12 cellular contexts compared by ENCODE assay signal in genomic region chr3:58074126-58074715, GRCh38.
A peak's percentile ranks its signal among the peaks of the same experiment; 100 is the strongest.
DNase-seq lines count a peak whose midpoint lies in the region; ATAC-seq and TF ChIP-seq lines count a peak whose summit lies in the region.
"Had no signal": no experiment of that assay in that cellular context is flagged by ENCODE, and none has a peak within 500 bp of the region (broad histone marks: within the 10 kb centered on the region; RNA-seq: fewer than 3 reads in every experiment).

No MANE protein-coding gene starts in this region.

- H3K27ac Mint-ChIP-seq in activated CD4-positive, alpha-beta T cell treated with anti-CD3 and anti-CD28 coated beads, Interleukin-2, amount 10 ng/mL, durations not matched to agents 24 days and 14 days = peak overlapping the region; percentile 1
- peak overlapping the region; percentile 14 for H3K27ac Mint-ChIP-seq in activated T-helper 1 cell treated with anti-CD3 and anti-CD28 coated beads, Interleukin-12 subunit alpha, Interleukin-12 subunit beta, Interleukin-2, Interleukin-4 antibody, amounts not matched to agents 30 ng/mL and 10 ng/mL and 1 ng/mL, durations not matched to agents 14 hours and 24 hours and 36 hours
- H3K27ac Mint-ChIP-seq: immature natural killer cell had no signal

- DNase-seq in activated CD4-positive, alpha-beta T cell treated with anti-CD3 and anti-CD28 coated beads, Interleukin-2, amount 10 ng/mL, durations not matched to agents 24 days and 14 days = no peak
- DNase-seq in activated CD4-positive, alpha-beta T cell treated with anti-CD3 and anti-CD28 coated beads for 1 hour = no peak
- no peak for DNase-seq in activated T-helper 1 cell treated with anti-CD3 and anti-CD28 coated beads, Interleukin-12 subunit alpha, Interleukin-12 subunit beta, Interleukin-2, Interleukin-4 antibody, amounts not matched to agents 30 ng/mL and 10 ng/mL and 1 ng/mL, durations not matched to agents 14 hours and 24 hours and 36 hours (ENCODE audit: low spot score)
- DNase-seq in thyroid gland (no peak), NCI-H2107 treated with DMSO at 0.1 percent for 48 hours (lab: John Stamatoyannopoulos, UW; ENCODE audit: unreplicated experiment) (no peak), amniotic stem cell (lab: John Stamatoyannopoulos, UW) (no peak), right atrium auricular region (ENCODE audit: low spot score) (no peak)
- DNase-seq: ACHN, immature natural killer cell had no signal

- H3K4me3 Mint-ChIP-seq in activated CD4-positive, alpha-beta T cell treated with anti-CD3 and anti-CD28 coated beads, Interleukin-2, amount 10 ng/mL, durations not matched to agents 24 days and 14 days = peak overlapping the region; percentile 18
- peak overlapping the region; percentile 2 for H3K4me3 Mint-ChIP-seq in activated T-helper 1 cell treated with anti-CD3 and anti-CD28 coated beads, Interleukin-12 subunit alpha, Interleukin-12 subunit beta, Interleukin-2, Interleukin-4 antibody, amounts not matched to agents 30 ng/mL and 10 ng/mL and 1 ng/mL, durations not matched to agents 14 hours and 24 hours and 36 hours
- H3K4me3 Mint-ChIP-seq: immature natural killer cell had no signal

- WGBS in thyroid gland, 2 donors = 78 to 79% methylated on average over 4 of the region's 4 CpGs

- H3K9me3 Mint-ChIP-seq in activated CD4-positive, alpha-beta T cell treated with anti-CD3 and anti-CD28 coated beads, Interleukin-2, amount 10 ng/mL, durations not matched to agents 24 days and 14 days = no peaks in the 10 kb centered on the region
- H3K9me3 Mint-ChIP-seq in activated T-helper 1 cell treated with anti-CD3 and anti-CD28 coated beads, Interleukin-12 subunit alpha, Interleukin-12 subunit beta, Interleukin-2, Interleukin-4 antibody, amounts not matched to agents 30 ng/mL and 10 ng/mL and 1 ng/mL, durations not matched to agents 14 hours and 24 hours and 36 hours = no peaks in the 10 kb centered on the region
- H3K9me3 Mint-ChIP-seq: activated T-helper 2 cell treated with anti-CD3 and anti-CD28 coated beads, Interferon-gamma antibody, Interleukin-2, Interleukin-4, amounts not matched to agents 10 μg/mL and 5 μg/mL and 100 μg/mL, durations not matched to agents 14 hours and 24 hours and 36 hours; immature natural killer cell had no signal

- TF ChIP-seq CTCF in thyroid gland (IDR thresholded peaks at IDR 0.05) (no peak), right atrium auricular region (IDR thresholded peaks at IDR 0.05) (no peak)

- TF ChIP-seq POLR2A in thyroid gland (IDR thresholded peaks at IDR 0.05) = no peak

- no peaks in the 10 kb centered on the region for H3K27me3 Mint-ChIP-seq in activated CD4-positive, alpha-beta T cell treated with anti-CD3 and anti-CD28 coated beads, Interleukin-2, amount 10 ng/mL, durations not matched to agents 24 days and 14 days
- H3K27me3 Mint-ChIP-seq in activated T-helper 1 cell treated with anti-CD3 and anti-CD28 coated beads, Interleukin-12 subunit alpha, Interleukin-12 subunit beta, Interleukin-2, Interleukin-4 antibody, amounts not matched to agents 30 ng/mL and 10 ng/mL and 1 ng/mL, durations not matched to agents 14 hours and 24 hours and 36 hours (ENCODE audit: insufficient read depth) = no peaks in the 10 kb centered on the region

- no peak overlapping the region for H3K4me3 ChIP-seq in thyroid gland (replicated peaks in 1 of 3)
- no peak overlapping the region for H3K4me3 ChIP-seq in right atrium auricular region
- H3K4me3 ChIP-seq: SK-N-MC had no signal

- peaks cover 35 to 55% of the 10 kb centered on the region in 2 donors for H3K4me1 ChIP-seq in thyroid gland
- H3K4me1 ChIP-seq in right atrium auricular region = peaks cover 0 to 10% of the 10 kb centered on the region in 2 donors

- H3K27me3 ChIP-seq in thyroid gland (no peaks in the 10 kb centered on the region), right atrium auricular region (no peaks in the 10 kb centered on the region)

- intact Hi-C loops in activated CD4-positive, alpha-beta T cell treated with anti-CD3 and anti-CD28 coated beads, Interleukin-2, amount 10 ng/mL, durations not matched to agents 24 days and 14 days (cut with micrococcal nuclease) = no loop called here
- intact Hi-C loops in activated T-helper 1 cell treated with anti-CD3 and anti-CD28 coated beads, Interleukin-12 subunit alpha, Interleukin-12 subunit beta, Interleukin-2, Interleukin-4 antibody, amounts not matched to agents 30 ng/mL and 10 ng/mL and 1 ng/mL, durations not matched to agents 14 hours and 24 hours and 36 hours (cut with micrococcal nuclease) = no loop called here
- intact Hi-C loops in thyroid gland (cut with DNase I) = no loop called here

- no peaks in the 10 kb centered on the region for H3K9me3 ChIP-seq in thyroid gland
- no peaks in the 10 kb centered on the region for H3K9me3 ChIP-seq in right atrium auricular region

- H3K27ac ChIP-seq in thyroid gland (peak overlapping the region; percentile 2 to 57 (median 14)), right atrium auricular region (no peak overlapping the region)
- H3K27ac ChIP-seq: SK-N-MC had no signal

- ATAC-seq in HG03342 (IDR thresholded peaks at IDR 0.05; ENCODE audit: unreplicated experiment) = peak; percentile 62

- peaks cover 11% of the 10 kb centered on the region for H3K36me3 Mint-ChIP-seq in activated CD4-positive, alpha-beta T cell treated with anti-CD3 and anti-CD28 coated beads, Interleukin-2, amount 10 ng/mL, durations not matched to agents 24 days and 14 days (ENCODE audit: low read depth)
- peaks cover 18% of the 10 kb centered on the region for H3K36me3 Mint-ChIP-seq in activated T-helper 1 cell treated with anti-CD3 and anti-CD28 coated beads, Interleukin-12 subunit alpha, Interleukin-12 subunit beta, Interleukin-2, Interleukin-4 antibody, amounts not matched to agents 30 ng/mL and 10 ng/mL and 1 ng/mL, durations not matched to agents 14 hours and 24 hours and 36 hours (ENCODE audit: low read depth)

- H3K4me1 Mint-ChIP-seq in activated CD4-positive, alpha-beta T cell treated with anti-CD3 and anti-CD28 coated beads, Interleukin-2, amount 10 ng/mL, durations not matched to agents 24 days and 14 days = peaks cover 18% of the 10 kb centered on the region
- H3K4me1 Mint-ChIP-seq in activated T-helper 1 cell treated with anti-CD3 and anti-CD28 coated beads, Interleukin-12 subunit alpha, Interleukin-12 subunit beta, Interleukin-2, Interleukin-4 antibody, amounts not matched to agents 30 ng/mL and 10 ng/mL and 1 ng/mL, durations not matched to agents 14 hours and 24 hours and 36 hours (ENCODE audit: low read depth) = peaks cover 26% of the 10 kb centered on the region

- H3K36me3 ChIP-seq in thyroid gland (no peaks in the 10 kb centered on the region), right atrium auricular region (peaks cover 10% of the 10 kb centered on the region)

Comparison
In these comparisons a context has a peak if more than half of its experiments do, and no peak if none do; other contexts are left out.
1. H3K27ac ChIP-seq: peak in thyroid gland (3 of 3); none in right atrium auricular region (0 of 2).